In genomic region chr1:2275796-2276536, GRCh38 we compare ENCODE assay signal across 8 cellular contexts. TPM values are rescaled to one million over a fixed set of nuclear protein-coding genes. Genes with fewer than 3 reads are reported as not detected.
A peak's percentile ranks its signal among the peaks of the same experiment; 100 is the strongest.
DNase-seq lines count a peak whose midpoint lies in the region; ATAC-seq and TF ChIP-seq lines count a peak whose summit lies in the region.

No MANE protein-coding gene starts in this region.

- H3K36me3 Mint-ChIP-seq in activated naive CD4-positive, alpha-beta T cell treated with anti-CD3 and anti-CD28 coated beads, Interleukin-2, amount 10 ng/mL, durations not matched to agents 7 days and 5 days = peaks cover 34% of the 10 kb centered on the region
- peaks cover 10% of the 10 kb centered on the region for H3K36me3 Mint-ChIP-seq in activated naive CD4-positive, alpha-beta T cell treated with anti-CD3 and anti-CD28 coated beads for 36 hours (ENCODE audit: low read depth)
- no peaks in the 10 kb centered on the region for H3K36me3 Mint-ChIP-seq in memory B cell

- TF ChIP-seq EP300 in upper lobe of left lung (IDR thresholded peaks at IDR 0.05) = peak in 1 of 4 donors; percentile 2

- peak overlapping the region in 2 of 4 donors; percentile 14 to 37 for H3K27ac ChIP-seq in body of pancreas
- H3K27ac ChIP-seq in upper lobe of left lung = peak overlapping the region; percentile 76 to 90 (median 84)

- H3K9me3 ChIP-seq in body of pancreas = no peaks in the 10 kb centered on the region
- H3K9me3 ChIP-seq in upper lobe of left lung = no peaks in the 10 kb centered on the region

- CTCF ChIA-PET in activated naive CD4-positive, alpha-beta T cell treated with anti-CD3 and anti-CD28 coated beads, Interleukin-2, amount 10 ng/mL, durations not matched to agents 7 days and 5 days (lab: Charles Lee) = no interaction called here
- CTCF ChIA-PET in activated naive CD4-positive, alpha-beta T cell treated with anti-CD3 and anti-CD28 coated beads for 36 hours (lab: Charles Lee) = interaction anchor here (0.7 kb wide), 1 partner anchor 316 kb away, joined by 3 read pairs; no protein-coding TSS in a partner anchor

- peaks cover 31% of the 10 kb centered on the region for H3K4me1 Mint-ChIP-seq in activated naive CD4-positive, alpha-beta T cell treated with anti-CD3 and anti-CD28 coated beads, Interleukin-2, amount 10 ng/mL, durations not matched to agents 7 days and 5 days
- H3K4me1 Mint-ChIP-seq in activated naive CD4-positive, alpha-beta T cell treated with anti-CD3 and anti-CD28 coated beads for 36 hours (ENCODE audit: low read depth) = peaks cover 66% of the 10 kb centered on the region
- peaks cover 26% of the 10 kb centered on the region for H3K4me1 Mint-ChIP-seq in memory B cell

- WGBS in body of pancreas, 2 donors = 37 to 53% methylated on average over 8 to 14 of the region's 14 CpGs
- WGBS in upper lobe of left lung, 2 donors = 33 to 47% methylated on average over 6 to 14 of the region's 14 CpGs

- H3K36me3 ChIP-seq in body of pancreas (replicated peaks in 1 of 2; ENCODE audit: insufficient read depth in 1 of 2, low read depth in 2 of 2) = no peaks in the 10 kb centered on the region
- peaks cover 0 to 5% (median 0%) of the 10 kb centered on the region in 4 donors for H3K36me3 ChIP-seq in upper lobe of left lung

- TF ChIP-seq POLR2A in body of pancreas (IDR thresholded peaks at IDR 0.05) (no peak), upper lobe of left lung (IDR thresholded peaks at IDR 0.05) (no peak)

- H3K4me1 ChIP-seq in body of pancreas (peaks cover 56% of the 10 kb centered on the region), upper lobe of left lung (peaks cover 89 to 95% (median 94%) of the 10 kb centered on the region in 4 donors)

- no peaks in the 10 kb centered on the region for H3K27me3 Mint-ChIP-seq in activated naive CD4-positive, alpha-beta T cell treated with anti-CD3 and anti-CD28 coated beads, Interleukin-2, amount 10 ng/mL, durations not matched to agents 7 days and 5 days
- no peaks in the 10 kb centered on the region for H3K27me3 Mint-ChIP-seq in activated naive CD4-positive, alpha-beta T cell treated with anti-CD3 and anti-CD28 coated beads for 36 hours (ENCODE audit: low read depth)
- H3K27me3 Mint-ChIP-seq in memory B cell = no peaks in the 10 kb centered on the region

- H3K27ac Mint-ChIP-seq in activated naive CD4-positive, alpha-beta T cell treated with anti-CD3 and anti-CD28 coated beads, Interleukin-2, amount 10 ng/mL, durations not matched to agents 7 days and 5 days = peak overlapping the region; percentile 7
- no peak overlapping the region for H3K27ac Mint-ChIP-seq in activated naive CD4-positive, alpha-beta T cell treated with anti-CD3 and anti-CD28 coated beads for 36 hours
- H3K27ac Mint-ChIP-seq in memory B cell = peak overlapping the region; percentile 17

- H3K4me3 Mint-ChIP-seq in activated naive CD4-positive, alpha-beta T cell treated with anti-CD3 and anti-CD28 coated beads, Interleukin-2, amount 10 ng/mL, durations not matched to agents 7 days and 5 days = no peak overlapping the region
- no peak overlapping the region for H3K4me3 Mint-ChIP-seq in activated naive CD4-positive, alpha-beta T cell treated with anti-CD3 and anti-CD28 coated beads for 36 hours
- H3K4me3 Mint-ChIP-seq in memory B cell = peak overlapping the region; percentile 3

- ATAC-seq in body of pancreas = peak; percentile 28
- ATAC-seq in memory B cell (ENCODE audit: low read depth) = peak; percentile 48
- peak; percentile 50 to 81 for ATAC-seq in upper lobe of left lung (ENCODE audit: low FRiP score in 2 of 2)
- no peak for ATAC-seq in HG02885 (IDR thresholded peaks at IDR 0.05; ENCODE audit: poor library complexity, unreplicated experiment)
- no peak for ATAC-seq in HG03196 (IDR thresholded peaks at IDR 0.05; ENCODE audit: unreplicated experiment)

- no peak for TF ChIP-seq CTCF in body of pancreas (IDR thresholded peaks at IDR 0.05)
- TF ChIP-seq CTCF in upper lobe of left lung (IDR thresholded peaks at IDR 0.05) = no peak

- no peak for DNase-seq in activated naive CD4-positive, alpha-beta T cell treated with anti-CD3 and anti-CD28 coated beads, Interleukin-2, amount 10 ng/mL, durations not matched to agents 7 days and 5 days
- DNase-seq in activated naive CD4-positive, alpha-beta T cell treated with anti-CD3 and anti-CD28 coated beads for 36 hours = no peak
- DNase-seq in body of pancreas (no peak), memory B cell (ENCODE audit: low spot score in 2 of 2) (no peak), upper lobe of left lung (peak; percentile 21 to 84), Ammon's horn (ENCODE audit: low spot score) (no peak)

- intact Hi-C loops in activated naive CD4-positive, alpha-beta T cell treated with anti-CD3 and anti-CD28 coated beads for 36 hours (cut with micrococcal nuclease) = no loop called here
- intact Hi-C loops in body of pancreas (cut with DNase I) = no loop called here

- H3K4me3 ChIP-seq in body of pancreas (no peak overlapping the region), upper lobe of left lung (no peak overlapping the region)

- H3K27me3 ChIP-seq in body of pancreas = no peaks in the 10 kb centered on the region
- no peaks in the 10 kb centered on the region for H3K27me3 ChIP-seq in upper lobe of left lung

- peaks cover 5% of the 10 kb centered on the region for H3K9me3 Mint-ChIP-seq in activated naive CD4-positive, alpha-beta T cell treated with anti-CD3 and anti-CD28 coated beads, Interleukin-2, amount 10 ng/mL, durations not matched to agents 7 days and 5 days
- H3K9me3 Mint-ChIP-seq in activated naive CD4-positive, alpha-beta T cell treated with anti-CD3 and anti-CD28 coated beads for 36 hours = no peaks in the 10 kb centered on the region
- no peaks in the 10 kb centered on the region for H3K9me3 Mint-ChIP-seq in memory B cell

RNA-seq across cellular contexts. Expression of gene SKI, which starts 47.8 kb away (rescaled TPM):
- total RNA-seq in activated naive CD4-positive, alpha-beta T cell treated with anti-CD3 and anti-CD28 coated beads for 36 hours = 10 to 100 TPM; 25.5 to 26.3 TPM
- total RNA-seq in body of pancreas = 10 to 100 TPM; 15.8 to 33.0 TPM
- 100 to 1,000 TPM in 3 of 6 donors, 10 to 100 TPM in 3; 57.3 to 108 (median 96.9) TPM for total RNA-seq in upper lobe of left lung

Comparison
In these comparisons a context has a peak if more than half of its experiments do, and no peak if none do; other contexts are left out.
1. DNase-seq: peak in upper lobe of left lung (2 of 2); none in activated naive CD4-positive, alpha-beta T cell treated with anti-CD3 and anti-CD28 coated beads, Interleukin-2, amount 10 ng/mL, durations not matched to agents 7 days and 5 days (single experiment), activated naive CD4-positive, alpha-beta T cell treated with anti-CD3 and anti-CD28 coated beads for 36 hours (single experiment), body of pancreas (0 of 4), memory B cell (0 of 2) and Ammon's horn (single experiment).
2. ATAC-seq: peak in body of pancreas (single experiment), memory B cell (single experiment) and upper lobe of left lung (2 of 2); none in HG02885 (single experiment) and HG03196 (single experiment).